5 cellular contexts compared by ENCODE assay signal in genomic region chr12:7290588-7290987, GRCh38. TPM values are rescaled to one million over a fixed set of nuclear protein-coding genes. Genes with fewer than 3 reads are reported as not detected.
"Had no signal": no experiment of that assay in that cellular context is flagged by ENCODE, and none has a peak within 500 bp of the region (broad histone marks: within the 10 kb centered on the region; RNA-seq: fewer than 3 reads in every experiment).

No MANE protein-coding gene starts in this region.

RNA-seq across cellular contexts. Expression of gene ACSM4, which starts 13.3 kb away (rescaled TPM):
- total RNA-seq: HepG2, HT-29, HT1080, IMR-90 had no signal
- polyA plus RNA-seq: HepG2, IgD-negative memory B cell, IMR-90 had no signal
